20 cellular contexts compared by ENCODE assay signal in the genomic region with DNA sequence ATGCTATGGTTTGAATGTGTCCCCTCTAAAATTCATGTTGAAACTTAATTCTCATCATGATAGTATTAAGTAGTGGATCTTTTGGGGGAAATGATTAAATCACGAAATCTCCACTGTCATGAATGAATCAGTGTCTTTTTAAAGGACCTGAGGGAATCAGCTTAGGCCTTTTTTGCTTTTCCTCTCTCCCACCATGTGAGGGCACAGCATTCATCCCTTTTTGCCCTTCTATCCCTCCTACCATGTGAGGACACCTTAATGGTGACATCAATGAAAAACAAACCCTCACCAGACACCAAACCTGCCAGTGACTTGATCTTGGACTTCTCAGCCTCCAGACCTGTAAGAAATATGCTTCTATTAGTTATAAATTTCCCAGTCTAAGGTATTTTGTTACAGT.
"Had no signal": no experiment of that assay in that cellular context is flagged by ENCODE, and none has a peak within 500 bp of the region (broad histone marks: within the 10 kb centered on the region; RNA-seq: fewer than 3 reads in every experiment).

No MANE protein-coding gene starts in this region.

- H3K4me3 ChIP-seq: coronary artery, lung, neural progenitor cell, ovary, skin epidermis, thyroid gland had no signal

- H3K9me3 ChIP-seq: ovary, thyroid gland had no signal

- H3K4me1 ChIP-seq: thyroid gland had no signal

- H3K27me3 ChIP-seq: neural progenitor cell, ovary, thyroid gland had no signal

- DNase-seq: activated B cell treated with CpG ODN at 0.5 μM for 24 hours; activated CD4-positive, alpha-beta T cell treated with anti-CD3 and anti-CD28 coated beads for 48 hours; activated CD8-positive, alpha-beta memory T cell treated with anti-CD3 and anti-CD28 coated beads, Interleukin-2, amount 50 U/mL, for 48 hours; activated gamma-delta T cell treated with Interleukin-2 at 50 U/mL for 16 hours; amniotic stem cell; caudate nucleus; effector CD8-positive, alpha-beta T cell; foreskin melanocyte; immature natural killer cell; naive B cell; ovary; stimulated activated CD4-positive, alpha-beta T cell treated with anti-CD3 and anti-CD28 coated beads, Interleukin-15, amount 100 ng/mL, for 24 hours; stimulated activated CD4-positive, alpha-beta T cell treated with anti-CD3 and anti-CD28 coated beads, Interleukin-4, amount 100 ng/mL, for 1 hour; stimulated activated naive B cell treated with anti-CD40 and anti-IgM and Interleukin-4, amounts not matched to agents 10 μg/mL and 1 μg/mL and 100 μg/mL, for 72 hours; T-helper 2 cell; thyroid gland had no signal

- H3K27ac ChIP-seq: coronary artery, neural progenitor cell, ovary, skin epidermis, thyroid gland had no signal
